22 cellular contexts compared by ENCODE assay signal in the genomic region with DNA sequence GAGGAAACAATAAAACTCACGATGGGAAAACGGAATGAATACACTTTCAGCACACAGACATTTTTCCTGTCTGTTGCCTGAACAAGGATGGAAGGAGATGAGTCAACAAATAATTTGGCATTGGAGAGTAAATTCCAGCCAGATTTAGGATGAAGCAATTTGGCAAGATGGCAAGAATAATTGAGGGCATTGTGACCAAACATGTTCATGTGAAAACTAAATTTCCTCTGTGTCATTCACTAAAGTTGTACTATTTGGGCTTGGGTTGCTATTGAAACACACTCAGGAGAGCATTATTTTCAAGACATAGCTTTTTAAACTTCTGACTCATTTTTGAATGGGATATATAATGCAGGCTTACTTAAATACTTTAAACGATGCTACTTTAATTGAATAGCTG.
A peak's percentile ranks its signal among the peaks of the same experiment; 100 is the strongest.
DNase-seq lines count a peak whose midpoint lies in the region; ATAC-seq and TF ChIP-seq lines count a peak whose summit lies in the region.
"Had no signal": no experiment of that assay in that cellular context is flagged by ENCODE, and none has a peak within 500 bp of the region (broad histone marks: within the 10 kb centered on the region; RNA-seq: fewer than 3 reads in every experiment).

No MANE protein-coding gene starts in this region.

- CTCF ChIA-PET in RWPE1 (lab: Yijun Ruan, JAX): no interaction called here

- no peak overlapping the region for H2AFZ ChIP-seq in GM23248
- H2AFZ ChIP-seq in smooth muscle cell (ENCODE audit: low read depth): no peak overlapping the region

- H3K27ac ChIP-seq in GM23248 (no peak overlapping the region), RWPE1 (no peak overlapping the region), smooth muscle cell (ENCODE audit: low read depth) (peak overlapping the region; percentile 33)
- H3K27ac ChIP-seq: stomach, tibial nerve had no signal

- H3F3A ChIP-seq in GM23248 (ENCODE audit: insufficient read depth) (no peaks in the 10 kb centered on the region), smooth muscle cell (ENCODE audit: low read depth) (peaks cover 5% of the 10 kb centered on the region)

- H3K27me3 ChIP-seq in GM23248 (replicated peaks; ENCODE audit: insufficient read depth) (no peaks in the 10 kb centered on the region), smooth muscle cell (ENCODE audit: low read depth) (no peaks in the 10 kb centered on the region)
- H3K27me3 ChIP-seq: stomach, tibial nerve had no signal

- H3K9ac ChIP-seq in GM23248 (no peak overlapping the region), smooth muscle cell (ENCODE audit: low read depth) (no peak overlapping the region)

- H3K9me2 ChIP-seq in GM23248 (ENCODE audit: insufficient read depth): no peaks in the 10 kb centered on the region

- POLR2A ChIA-PET in RWPE1 (lab: Yijun Ruan, JAX; ENCODE audit: low non-redundant PET): no interaction called here

- H3K36me3 ChIP-seq in GM23248 (ENCODE audit: low read depth) (no peaks in the 10 kb centered on the region), smooth muscle cell (ENCODE audit: low read depth) (peaks cover 5% of the 10 kb centered on the region)
- H3K36me3 ChIP-seq: stomach, tibial nerve had no signal

- H3K9me3 ChIP-seq in GM23248 (ENCODE audit: low read depth) (no peaks in the 10 kb centered on the region), smooth muscle cell (replicated peaks; ENCODE audit: low read depth) (no peaks in the 10 kb centered on the region)
- H3K9me3 ChIP-seq: tibial nerve had no signal

- DNase-seq in GM23248 (peak; percentile 1), RWPE1 (ENCODE audit: low spot score) (peak; percentile 6), smooth muscle cell (lab: John Stamatoyannopoulos, UW; ENCODE audit: unreplicated experiment) (no peak), NCI-H2029 (lab: John Stamatoyannopoulos, UW) (no peak), putamen (ENCODE audit: low spot score) (no peak)
- DNase-seq: aorta; CD4-positive, alpha-beta memory T cell; DMS153; effector CD8-positive, alpha-beta T cell; NCI-H1048; NCI-H187; NCI-H748 treated with DMSO at 0.1 percent for 48 hours; posterior cingulate gyrus; stimulated activated CD8-positive, alpha-beta memory T cell treated with anti-CD3 and anti-CD28 coated beads, Interleukin-4, amount 100 ng/mL, for 48 hours; stomach; SW 1271; T1000 had no signal

- H3K4me2 ChIP-seq in GM23248 (ENCODE audit: unreplicated experiment): no peak overlapping the region
- no peak overlapping the region for H3K4me2 ChIP-seq in smooth muscle cell

- H3K79me2 ChIP-seq in GM23248 (ENCODE audit: insufficient read depth): no peaks in the 10 kb centered on the region
- H3K79me2 ChIP-seq in smooth muscle cell (ENCODE audit: low read depth): peaks cover 4% of the 10 kb centered on the region

- H3K4me3 ChIP-seq in GM23248 (no peak overlapping the region), smooth muscle cell (no peak overlapping the region)
- H3K4me3 ChIP-seq: lung, stomach, tibial nerve had no signal

- in situ Hi-C loops in GM23248 (cut with MboI): no loop called here

- WGBS in GM23248 (ENCODE audit: low coverage in 1 of 2, low lambda C conversion rate in 2 of 2, missing lambda C conversion rate in 2 of 2), 2 experiments: 0 to 3% methylated on average over 3 of the region's 3 CpGs
- WGBS in smooth muscle cell (ENCODE audit: low lambda C conversion rate): 71% methylated on average over 3 of the region's 3 CpGs

- H3K4me1 ChIP-seq in GM23248 (ENCODE audit: insufficient read depth) (no peaks in the 10 kb centered on the region), smooth muscle cell (ENCODE audit: low read depth) (no peaks in the 10 kb centered on the region)
- H3K4me1 ChIP-seq: tibial nerve had no signal

- peak; percentile 35 for ATAC-seq in esophagus mucosa
- ATAC-seq in HG02763 (IDR thresholded peaks at IDR 0.05; ENCODE audit: unreplicated experiment): no peak
- ATAC-seq: sciatic nerve had no signal

- TF ChIP-seq CTCF in RWPE1 (conservative IDR thresholded peaks at IDR 0.05; ENCODE audit: low read depth): no peak
- TF ChIP-seq CTCF in smooth muscle cell (IDR thresholded peaks at IDR 0.05; ENCODE audit: borderline replicate concordance, insufficient read depth, poor library complexity, severe bottlenecking): no peak

- no peaks in the 10 kb centered on the region for H4K20me1 ChIP-seq in GM23248 (ENCODE audit: insufficient read depth)
- H4K20me1 ChIP-seq in smooth muscle cell (ENCODE audit: low read depth): no peaks in the 10 kb centered on the region

Comparison
In these comparisons a context has a peak if more than half of its experiments do, and no peak if none do; other contexts are left out.
1. DNase-seq: peak in GM23248 (single experiment) and RWPE1 (single experiment); none in smooth muscle cell (single experiment), NCI-H2029 (single experiment) and putamen (single experiment).